Comparison of ENCODE assay signal across 12 cellular contexts in genomic region chr15:79185199-79185598, GRCh38.
DNase-seq lines count a peak whose midpoint lies in the region; ATAC-seq and TF ChIP-seq lines count a peak whose summit lies in the region.
"Had no signal": no experiment of that assay in that cellular context is flagged by ENCODE, and none has a peak within 500 bp of the region (broad histone marks: within the 10 kb centered on the region; RNA-seq: fewer than 3 reads in every experiment).

No MANE protein-coding gene starts in this region.

- no peak overlapping the region for H3K27ac ChIP-seq in HCT116 (ENCODE audit: low read depth, low read length)
- H3K27ac ChIP-seq in esophagus squamous epithelium = no peak overlapping the region
- H3K27ac ChIP-seq: vagina had no signal

- H3K9me3 ChIP-seq in HCT116 (ENCODE audit: control insufficient read depth in 1 of 2, insufficient read depth in 1 of 2, low read depth in 1 of 2, low read length in 2 of 2) (no peaks in the 10 kb centered on the region), esophagus squamous epithelium (no peaks in the 10 kb centered on the region)
- H3K9me3 ChIP-seq: vagina had no signal

- H3K4me3 ChIP-seq in HCT116 (replicated peaks in 1 of 2; ENCODE audit: low read depth in 1 of 2, low read length in 2 of 2) (peak overlapping the region; percentile 44 to 56), esophagus squamous epithelium (no peak overlapping the region)
- H3K4me3 ChIP-seq: vagina had no signal

- RAD21 ChIA-PET in HCT116 (lab: Charles Lee; ENCODE audit: low non-redundant PET in 1 of 2, low total read pairs in 2 of 2, uncharacterized antibody in 2 of 2, unreplicated experiment in 2 of 2) = interaction anchor here (0.7 to 2.5 kb wide), 5 partner anchors 16 to 278 kb away, joined by 3 to 23 read pairs (median 3); no protein-coding TSS in a partner anchor

- WGBS in esophagus squamous epithelium, 2 donors = 83 to 86% methylated on average over 5 to 7 of the region's 7 CpGs

- H3K4me2 ChIP-seq in HCT116 (ENCODE audit: low read length) = peak overlapping the region; percentile 62

- no TSS peak for BruUV-seq in HCT116 (replicated peaks; lab: Mats Ljungman, UMichigan)

- H3K27me3 Mint-ChIP-seq in activated T-cell treated with anti-CD3 and anti-CD28 coated beads, Interleukin-2, amount 50 U/mL, for 72 hours (ENCODE audit: low read depth) = peaks cover 11% of the 10 kb centered on the region

- no peaks in the 10 kb centered on the region for H3K9me3 Mint-ChIP-seq in activated T-cell treated with anti-CD3 and anti-CD28 coated beads, Interleukin-2, amount 50 U/mL, for 72 hours

- no peaks in the 10 kb centered on the region for H4K20me1 ChIP-seq in HCT116 (ENCODE audit: insufficient read depth)

- H3K27ac Mint-ChIP-seq in activated T-cell treated with anti-CD3 and anti-CD28 coated beads, Interleukin-2, amount 50 U/mL, for 72 hours = no peak overlapping the region
- H3K27ac Mint-ChIP-seq: T-helper 17 cell had no signal

- H3K36me3 Mint-ChIP-seq in activated T-cell treated with anti-CD3 and anti-CD28 coated beads, Interleukin-2, amount 50 U/mL, for 72 hours (ENCODE audit: insufficient read depth in 2 of 2) = no peaks in the 10 kb centered on the region

- no peaks in the 10 kb centered on the region for H3K4me1 Mint-ChIP-seq in activated T-cell treated with anti-CD3 and anti-CD28 coated beads, Interleukin-2, amount 50 U/mL, for 72 hours (ENCODE audit: low read depth)
- H3K4me1 Mint-ChIP-seq: T-helper 17 cell had no signal

- H3K9me2 ChIP-seq in HCT116 (ENCODE audit: insufficient read depth) = no peaks in the 10 kb centered on the region

- peak; percentile 93 for ATAC-seq in HCT116
- ATAC-seq in activated T-cell treated with anti-CD3 and anti-CD28 coated beads, Interleukin-2, amount 50 U/mL, for 72 hours (replicated peaks in 1 of 2) = no peak
- no peak for ATAC-seq in activated CD4-positive, CD25-positive, alpha-beta regulatory T cell treated with anti-CD3 and anti-CD28 coated beads, Interleukin-2, amount 50 U/mL, for 24 hours
- ATAC-seq: T-helper 17 cell had no signal

- peak overlapping the region; percentile 79 for H2AFZ ChIP-seq in HCT116 (ENCODE audit: low read depth, low read length, poor library complexity, severe bottlenecking)

- H3K4me3 Mint-ChIP-seq in activated T-cell treated with anti-CD3 and anti-CD28 coated beads, Interleukin-2, amount 50 U/mL, for 72 hours = no peak overlapping the region

- TF ChIP-seq POLR2A in HCT116 (IDR thresholded peaks at IDR 0.05; ENCODE audit: borderline replicate concordance, extremely low read depth, insufficient read depth, insufficient read length) (no peak), esophagus squamous epithelium (IDR thresholded peaks at IDR 0.05) (no peak)

- no peaks in the 10 kb centered on the region for H3K79me2 ChIP-seq in HCT116 (ENCODE audit: insufficient read depth, low read length)

- CTCF ChIA-PET in HCT116 (lab: Charles Lee) = interaction anchor here (0.7 to 7.1 kb wide), 41 partner anchors 8 to 429 kb away, joined by 3 to 234 read pairs (median 5); no protein-coding TSS in a partner anchor

- TF ChIP-seq CTCF in HCT116 (IDR thresholded peaks at IDR 0.05 in 2 of 3, conservative IDR thresholded peaks at IDR 0.05 in 1 of 3; ENCODE audit: borderline replicate concordance in 1 of 3, insufficient read depth in 1 of 3, low read depth in 2 of 3, low read length in 2 of 3) = peak; percentile 40 to 78 (median 65); a peak in 5 of 6 replicates
- TF ChIP-seq CTCF in esophagus squamous epithelium (IDR thresholded peaks at IDR 0.05) = peak in 3 of 6 experiments; percentile 3 to 20 (median 5)

- H3K4me1 ChIP-seq in HCT116 (ENCODE audit: control insufficient read depth in 1 of 2, insufficient read depth in 2 of 2, low read length in 2 of 2) = peaks cover 7 to 16% of the 10 kb centered on the region in 2 experiments
- no peaks in the 10 kb centered on the region for H3K4me1 ChIP-seq in esophagus squamous epithelium
- H3K4me1 ChIP-seq: vagina had no signal

- no peak for TF ChIP-seq RAD21 in HCT116 (IDR thresholded peaks at IDR 0.05; ENCODE audit: low read depth)

- POLR2A ChIA-PET in HCT116 (lab: Charles Lee) = interaction anchor here (0.8 to 2.7 kb wide), 4 partner anchors 11 to 181 kb away, joined by 3 to 7 read pairs (median 4); no protein-coding TSS in a partner anchor

- DNase-seq in CD1c-positive myeloid dendritic cell (ENCODE audit: extremely low spot score) = peak; percentile 6
- DNase-seq in HCT116 (ENCODE audit: low read depth, low spot score) = peak; percentile 50
- peak; percentile 19 to 20 for DNase-seq in activated T-cell treated with anti-CD3 and anti-CD28 coated beads, Interleukin-2, amount 50 U/mL, for 72 hours
- DNase-seq in mesenteric fat pad (ENCODE audit: low spot score) = peak; percentile 88
- DNase-seq in esophagus squamous epithelium (lab: John Stamatoyannopoulos, UW) = no peak
- no peak for DNase-seq in effector CD8-positive, alpha-beta T cell (lab: John Stamatoyannopoulos, UW)
- no peak for DNase-seq in NCI-H2081 treated with DMSO at 0.1 percent for 48 hours (lab: John Stamatoyannopoulos, UW)
- DNase-seq: kidney glomerular epithelial cell, NCI-H1092, T-helper 17 cell had no signal

- no peak overlapping the region for H3K9ac ChIP-seq in HCT116 (ENCODE audit: low read length)

- intact Hi-C loops in HCT116 (cut with micrococcal nuclease) = loop anchor here (10.0 kb wide), 1 partner anchor 430 kb away; no protein-coding TSS in a partner anchor
- intact Hi-C loops in esophagus squamous epithelium (cut with DNase I) = loop anchor here (5.0 kb wide), 1 partner anchor 158 kb away; no protein-coding TSS in a partner anchor

- H3K27me3 ChIP-seq in HCT116 (ENCODE audit: insufficient read depth, low read length) (no peaks in the 10 kb centered on the region; the same call in 1 of the 2 replicates), esophagus squamous epithelium (peaks cover 0 to 5% (median 0%) of the 10 kb centered on the region in 4 donors)
- H3K27me3 ChIP-seq: vagina had no signal

- H3K36me3 ChIP-seq in HCT116 (ENCODE audit: control insufficient read depth in 1 of 2, insufficient read depth in 2 of 2, low read length in 2 of 2) (no peaks in the 10 kb centered on the region), esophagus squamous epithelium (no peaks in the 10 kb centered on the region)
- H3K36me3 ChIP-seq: vagina had no signal

TF ChIP-seq in HCT116, 20 proteins besides CTCF, POLR2A, EP300 and RAD21 (continues in another document):
- no peak for TF ChIP-seq SRF (IDR thresholded peaks at IDR 0.05; ENCODE audit: low read depth)
- TF ChIP-seq ZNF274 (IDR thresholded peaks at IDR 0.05; ENCODE audit: low read depth, low read length) = no peak
- TF ChIP-seq TCF7L2 (IDR thresholded peaks at IDR 0.05; ENCODE audit: borderline replicate concordance, extremely low read depth, insufficient read depth, insufficient read length) = no peak
- TF ChIP-seq CEBPB (IDR thresholded peaks at IDR 0.05; ENCODE audit: low read depth) = no peak
- TF ChIP-seq CBX3 (IDR thresholded peaks at IDR 0.05; ENCODE audit: low read depth) = peak; percentile 44; the same call in 1 of the 2 replicates
- TF ChIP-seq, protein P1, sequence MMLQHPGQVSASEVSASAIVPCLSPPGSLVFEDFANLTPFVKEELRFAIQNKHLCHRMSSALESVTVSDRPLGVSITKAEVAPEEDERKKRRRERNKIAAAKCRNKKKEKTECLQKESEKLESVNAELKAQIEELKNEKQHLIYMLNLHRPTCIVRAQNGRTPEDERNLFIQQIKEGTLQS (IDR thresholded peaks at IDR 0.05) = no peak
- no peak for TF ChIP-seq EZH2 (IDR thresholded peaks at IDR 0.05)
- TF ChIP-seq EZH2phosphoT487 (IDR thresholded peaks at IDR 0.05; ENCODE audit: borderline replicate concordance) = no peak
- no peak for TF ChIP-seq FOSL1 (IDR thresholded peaks at IDR 0.05; ENCODE audit: low read depth)
- no peak for TF ChIP-seq YY1 (IDR thresholded peaks at IDR 0.05; ENCODE audit: extremely low read depth, insufficient replicate concordance, low read depth, low read length)
- TF ChIP-seq, protein P2, sequence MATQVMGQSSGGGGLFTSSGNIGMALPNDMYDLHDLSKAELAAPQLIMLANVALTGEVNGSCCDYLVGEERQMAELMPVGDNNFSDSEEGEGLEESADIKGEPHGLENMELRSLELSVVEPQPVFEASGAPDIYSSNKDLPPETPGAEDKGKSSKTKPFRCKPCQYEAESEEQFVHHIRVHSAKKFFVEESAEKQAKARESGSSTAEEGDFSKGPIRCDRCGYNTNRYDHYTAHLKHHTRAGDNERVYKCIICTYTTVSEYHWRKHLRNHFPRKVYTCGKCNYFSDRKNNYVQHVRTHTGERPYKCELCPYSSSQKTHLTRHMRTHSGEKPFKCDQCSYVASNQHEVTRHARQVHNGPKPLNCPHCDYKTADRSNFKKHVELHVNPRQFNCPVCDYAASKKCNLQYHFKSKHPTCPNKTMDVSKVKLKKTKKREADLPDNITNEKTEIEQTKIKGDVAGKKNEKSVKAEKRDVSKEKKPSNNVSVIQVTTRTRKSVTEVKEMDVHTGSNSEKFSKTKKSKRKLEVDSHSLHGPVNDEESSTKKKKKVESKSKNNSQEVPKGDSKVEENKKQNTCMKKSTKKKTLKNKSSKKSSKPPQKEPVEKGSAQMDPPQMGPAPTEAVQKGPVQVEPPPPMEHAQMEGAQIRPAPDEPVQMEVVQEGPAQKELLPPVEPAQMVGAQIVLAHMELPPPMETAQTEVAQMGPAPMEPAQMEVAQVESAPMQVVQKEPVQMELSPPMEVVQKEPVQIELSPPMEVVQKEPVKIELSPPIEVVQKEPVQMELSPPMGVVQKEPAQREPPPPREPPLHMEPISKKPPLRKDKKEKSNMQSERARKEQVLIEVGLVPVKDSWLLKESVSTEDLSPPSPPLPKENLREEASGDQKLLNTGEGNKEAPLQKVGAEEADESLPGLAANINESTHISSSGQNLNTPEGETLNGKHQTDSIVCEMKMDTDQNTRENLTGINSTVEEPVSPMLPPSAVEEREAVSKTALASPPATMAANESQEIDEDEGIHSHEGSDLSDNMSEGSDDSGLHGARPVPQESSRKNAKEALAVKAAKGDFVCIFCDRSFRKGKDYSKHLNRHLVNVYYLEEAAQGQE (IDR thresholded peaks at IDR 0.05; ENCODE audit: low read depth) = no peak

Comparison
In these comparisons a context has a peak if more than half of its experiments do, and no peak if none do; other contexts are left out.
1. DNase-seq: peak in CD1c-positive myeloid dendritic cell (single experiment), HCT116 (single experiment), activated T-cell treated with anti-CD3 and anti-CD28 coated beads, Interleukin-2, amount 50 U/mL, for 72 hours (2 of 2) and mesenteric fat pad (single experiment); none in esophagus squamous epithelium (single experiment), effector CD8-positive, alpha-beta T cell (single experiment) and NCI-H2081 treated with DMSO at 0.1 percent for 48 hours (single experiment).
2. H3K4me3 ChIP-seq: peak in HCT116 (2 of 2); none in esophagus squamous epithelium (0 of 4).